In genomic region chr3:138818175-138818574, GRCh38 we compare ENCODE assay signal across 18 cellular contexts. TPM values are rescaled to one million over a fixed set of nuclear protein-coding genes. Genes with fewer than 3 reads are reported as not detected.
DNase-seq lines count a peak whose midpoint lies in the region; ATAC-seq and TF ChIP-seq lines count a peak whose summit lies in the region.
"Had no signal": no experiment of that assay in that cellular context is flagged by ENCODE, and none has a peak within 500 bp of the region (broad histone marks: within the 10 kb centered on the region; RNA-seq: fewer than 3 reads in every experiment).

No MANE protein-coding gene starts in this region.

- H3K4me1 ChIP-seq in spleen (peaks cover 0 to 45% (median 27%) of the 10 kb centered on the region in 6 donors), transverse colon (peaks cover 0 to 9% (median 3%) of the 10 kb centered on the region in 4 donors)

- ATAC-seq in activated T-cell treated with anti-CD3 and anti-CD28 coated beads, Interleukin-2, amount 50 U/mL, for 4 hours: no peak
- no peak for ATAC-seq in T-helper 17 cell
- ATAC-seq: left cardiac atrium; natural killer cell treated with Interleukin-12 subunit alpha and Interleukin-12 subunit beta and Interleukin-15 and Interleukin-18, amount 100 ng/mL, for 72 hours; sciatic nerve had no signal

- peaks cover 45% of the 10 kb centered on the region for H3K4me1 Mint-ChIP-seq in activated T-cell treated with anti-CD3 and anti-CD28 coated beads, Interleukin-2, amount 50 U/mL, for 24 hours (ENCODE audit: low read depth)
- H3K4me1 Mint-ChIP-seq in activated T-cell treated with anti-CD3 and anti-CD28 coated beads, Interleukin-2, amount 50 U/mL, for 4 hours (ENCODE audit: low read depth): peaks cover 38% of the 10 kb centered on the region
- H3K4me1 Mint-ChIP-seq in T-helper 17 cell: peaks cover 31% of the 10 kb centered on the region

- TF ChIP-seq CTCF in spleen (IDR thresholded peaks at IDR 0.05 in 8 of 11, conservative IDR thresholded peaks at IDR 0.05 in 3 of 11) (no peak), transverse colon (IDR thresholded peaks at IDR 0.05) (no peak)

- peaks cover 5% of the 10 kb centered on the region for H3K36me3 Mint-ChIP-seq in activated T-cell treated with anti-CD3 and anti-CD28 coated beads, Interleukin-2, amount 50 U/mL, for 24 hours (ENCODE audit: low read depth)
- peaks cover 8% of the 10 kb centered on the region for H3K36me3 Mint-ChIP-seq in activated T-cell treated with anti-CD3 and anti-CD28 coated beads, Interleukin-2, amount 50 U/mL, for 4 hours (ENCODE audit: insufficient read depth)
- H3K36me3 Mint-ChIP-seq in T-helper 17 cell (ENCODE audit: low read depth): peaks cover 2% of the 10 kb centered on the region
- H3K36me3 Mint-ChIP-seq: natural killer cell treated with Interleukin-12 subunit alpha and Interleukin-12 subunit beta and Interleukin-15 and Interleukin-18, amount 100 ng/mL, for 72 hours had no signal

- H3K4me3 ChIP-seq in spleen (no peak overlapping the region), transverse colon (no peak overlapping the region)
- H3K4me3 ChIP-seq: PC-9 had no signal

- no peaks in the 10 kb centered on the region for H3K9me3 ChIP-seq in T-helper 17 cell (ENCODE audit: control insufficient read depth, low read length, poor library complexity, severe bottlenecking)
- no peaks in the 10 kb centered on the region for H3K9me3 ChIP-seq in spleen
- no peaks in the 10 kb centered on the region for H3K9me3 ChIP-seq in transverse colon

- DNase-seq in activated T-cell treated with anti-CD3 and anti-CD28 coated beads, Interleukin-2, amount 50 U/mL, for 24 hours: no peak
- DNase-seq in activated T-cell treated with anti-CD3 and anti-CD28 coated beads, Interleukin-2, amount 50 U/mL, for 4 hours: no peak
- DNase-seq in T-helper 17 cell: no peak
- DNase-seq in left kidney (ENCODE audit: low read depth, low spot score): peak; percentile 10
- DNase-seq in spleen: no peak
- DNase-seq in effector CD4-positive, alpha-beta T cell: no peak
- DNase-seq in caudate nucleus (lab: John Stamatoyannopoulos, UW): no peak
- DNase-seq in transverse colon: no peak
- DNase-seq: activated CD4-positive, CD25-positive, alpha-beta regulatory T cell treated with anti-CD3 and anti-CD28 coated beads, Interleukin-2, amount 50 U/mL, for 72 hours; activated T-cell treated with anti-CD3 and anti-CD28 coated beads for 4 hours; Calu3; left cardiac atrium; NCI-H1092 treated with DMSO at 0.1 percent for 48 hours; PC-9; stimulated activated CD4-positive, alpha-beta T cell treated with anti-CD3 and anti-CD28 coated beads, Interleukin-4, amount 100 ng/mL, for 24 hours; SW 1271 had no signal

- H3K9me3 Mint-ChIP-seq in activated T-cell treated with anti-CD3 and anti-CD28 coated beads, Interleukin-2, amount 50 U/mL, for 24 hours: no peaks in the 10 kb centered on the region
- no peaks in the 10 kb centered on the region for H3K9me3 Mint-ChIP-seq in activated T-cell treated with anti-CD3 and anti-CD28 coated beads, Interleukin-2, amount 50 U/mL, for 4 hours
- H3K9me3 Mint-ChIP-seq: natural killer cell treated with Interleukin-12 subunit alpha and Interleukin-12 subunit beta and Interleukin-15 and Interleukin-18, amount 100 ng/mL, for 72 hours had no signal

- H3K27me3 Mint-ChIP-seq in activated T-cell treated with anti-CD3 and anti-CD28 coated beads, Interleukin-2, amount 50 U/mL, for 24 hours: no peaks in the 10 kb centered on the region
- H3K27me3 Mint-ChIP-seq in activated T-cell treated with anti-CD3 and anti-CD28 coated beads, Interleukin-2, amount 50 U/mL, for 4 hours (ENCODE audit: low read depth): no peaks in the 10 kb centered on the region
- H3K27me3 Mint-ChIP-seq in T-helper 17 cell: no peaks in the 10 kb centered on the region
- H3K27me3 Mint-ChIP-seq: natural killer cell treated with Interleukin-12 subunit alpha and Interleukin-12 subunit beta and Interleukin-15 and Interleukin-18, amount 100 ng/mL, for 72 hours had no signal

- 78 to 91% (median 85%) methylated on average over 1 of the region's 1 CpG for WGBS in spleen, 5 donors
- 89 to 91% methylated on average over 1 of the region's 1 CpG for WGBS in transverse colon (ENCODE audit: low coverage in 1 of 2), 2 donors

- H3K4me3 Mint-ChIP-seq in activated T-cell treated with anti-CD3 and anti-CD28 coated beads, Interleukin-2, amount 50 U/mL, for 24 hours: no peak overlapping the region
- no peak overlapping the region for H3K4me3 Mint-ChIP-seq in activated T-cell treated with anti-CD3 and anti-CD28 coated beads, Interleukin-2, amount 50 U/mL, for 4 hours
- H3K4me3 Mint-ChIP-seq in T-helper 17 cell: no peak overlapping the region
- H3K4me3 Mint-ChIP-seq: natural killer cell treated with Interleukin-12 subunit alpha and Interleukin-12 subunit beta and Interleukin-15 and Interleukin-18, amount 100 ng/mL, for 72 hours had no signal

- H3K27ac Mint-ChIP-seq in activated T-cell treated with anti-CD3 and anti-CD28 coated beads, Interleukin-2, amount 50 U/mL, for 24 hours: peak overlapping the region; percentile 0
- H3K27ac Mint-ChIP-seq in T-helper 17 cell: peak overlapping the region; percentile 67
- H3K27ac Mint-ChIP-seq: natural killer cell treated with Interleukin-12 subunit alpha and Interleukin-12 subunit beta and Interleukin-15 and Interleukin-18, amount 100 ng/mL, for 72 hours had no signal

- TF ChIP-seq EP300 in transverse colon (IDR thresholded peaks at IDR 0.05; ENCODE audit: low read depth): no peak

- H3K27me3 ChIP-seq in spleen (replicated peaks in 1 of 7) (no peaks in the 10 kb centered on the region), transverse colon (no peaks in the 10 kb centered on the region)

- TF ChIP-seq POLR2A in spleen (IDR thresholded peaks at IDR 0.05): no peak
- no peak for TF ChIP-seq POLR2A in transverse colon (IDR thresholded peaks at IDR 0.05)

- in situ Hi-C loops in transverse colon (cut with MboI; ENCODE audit: low pct_ligation_motif_present in 1 of 4, low pct_unique_long_range_greater_than_20kb in 1 of 4, low sequenced_read_pairs in 3 of 4): no loop called here

- H3K36me3 ChIP-seq in spleen (peaks cover 0 to 10% (median 0%) of the 10 kb centered on the region in 6 donors), transverse colon (no peaks in the 10 kb centered on the region)

- intact Hi-C loops in spleen (cut with DNase I; ENCODE audit: low total_unique reads): no loop called here
- intact Hi-C loops in transverse colon (cut with DNase I; ENCODE audit: low total_unique reads): no loop called here

- H3K27ac ChIP-seq in spleen (peak overlapping the region in 7 of 8 donors; percentile 20 to 71 (median 61)), caudate nucleus (ENCODE audit: low read depth, low read length) (no peak overlapping the region), transverse colon (no peak overlapping the region)
- H3K27ac ChIP-seq: PC-9 had no signal

RNA-seq across cellular contexts. Expression of gene PIK3CB, which starts 16.6 kb away (rescaled TPM):
- 10 to 100 TPM; 16.1 to 19.0 (median 17.9) TPM for total RNA-seq in activated T-cell treated with anti-CD3 and anti-CD28 coated beads, Interleukin-2, amount 50 U/mL, for 4 hours
- total RNA-seq in T-helper 17 cell: 10 to 100 TPM; 26.5 to 36.2 TPM
- 10 to 100 TPM; 25.8 to 43.8 (median 37.9) TPM for total RNA-seq in spleen
- polyA plus RNA-seq in spleen: 1 to 10 TPM; 4.6 to 9.1 (median 5.1) TPM
- 10 to 100 TPM; 52.4 to 98.4 (median 76.0) TPM for total RNA-seq in transverse colon

Comparison
In these comparisons a context has a peak if more than half of its experiments do, and no peak if none do; other contexts are left out.
1. H3K27ac ChIP-seq: peak in spleen (7 of 8); none in caudate nucleus (single experiment) and transverse colon (0 of 4).